In the genomic region with DNA sequence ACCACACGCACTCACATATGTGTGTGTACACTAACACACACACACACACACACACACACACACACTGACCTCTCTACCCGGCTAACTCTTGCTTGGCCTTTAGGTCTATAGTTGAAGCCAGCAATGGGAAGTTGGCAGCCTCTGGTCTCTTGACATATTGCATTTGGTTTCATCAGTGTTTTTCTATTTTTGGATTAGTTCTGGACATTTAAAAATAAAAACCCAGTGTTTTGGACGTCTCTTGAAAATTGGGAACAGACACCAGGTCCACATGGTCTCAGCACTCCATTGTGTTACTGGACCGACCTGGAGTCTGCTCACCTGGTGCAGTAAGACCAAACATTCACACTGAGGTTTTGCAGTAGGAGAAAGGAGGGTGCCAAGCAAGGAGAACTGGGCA, we compare ENCODE assay signal across 1 cellular context.
TF ChIP-seq lines count a peak whose summit lies in the region.

No MANE protein-coding gene starts in this region.

TF ChIP-seq in K562, 482 proteins besides CTCF, POLR2A, EP300 and RAD21:
- 0 out of 2 replicates have a peak, but pooled peaks have one; percentile 39 for TF ChIP-seq ZNF644 (tag; IDR thresholded peaks at IDR 0.05; ENCODE audit: low read depth)
- TF ChIP-seq, protein P1, sequence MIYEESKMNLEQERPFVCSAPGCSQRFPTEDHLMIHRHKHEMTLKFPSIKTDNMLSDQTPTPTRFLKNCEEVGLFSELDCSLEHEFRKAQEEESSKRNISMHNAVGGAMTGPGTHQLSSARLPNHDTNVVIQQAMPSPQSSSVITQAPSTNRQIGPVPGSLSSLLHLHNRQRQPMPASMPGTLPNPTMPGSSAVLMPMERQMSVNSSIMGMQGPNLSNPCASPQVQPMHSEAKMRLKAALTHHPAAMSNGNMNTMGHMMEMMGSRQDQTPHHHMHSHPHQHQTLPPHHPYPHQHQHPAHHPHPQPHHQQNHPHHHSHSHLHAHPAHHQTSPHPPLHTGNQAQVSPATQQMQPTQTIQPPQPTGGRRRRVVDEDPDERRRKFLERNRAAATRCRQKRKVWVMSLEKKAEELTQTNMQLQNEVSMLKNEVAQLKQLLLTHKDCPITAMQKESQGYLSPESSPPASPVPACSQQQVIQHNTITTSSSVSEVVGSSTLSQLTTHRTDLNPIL (CRISPR knock-in tag; IDR thresholded peaks at IDR 0.05), result no peak
- TF ChIP-seq EP400 (IDR thresholded peaks at IDR 0.05), result no peak
- no peak for TF ChIP-seq NUFIP1 (IDR thresholded peaks at IDR 0.05; ENCODE audit: partially characterized antibody)
- TF ChIP-seq ZNF589 (CRISPR knock-in tag; IDR thresholded peaks at IDR 0.05; ENCODE audit: low read depth), result peak; percentile 82
- TF ChIP-seq BMI1 (IDR thresholded peaks at IDR 0.05; ENCODE audit: low read length), result no peak
- 0 out of 2 replicates have a peak, but pooled peaks have one; percentile 13 for TF ChIP-seq ZNF830 (CRISPR knock-in tag; IDR thresholded peaks at IDR 0.05)
- no peak for TF ChIP-seq ZNF436 (CRISPR knock-in tag; IDR thresholded peaks at IDR 0.05)
- TF ChIP-seq CEBPB (tag; IDR thresholded peaks at IDR 0.05), result no peak
- TF ChIP-seq, protein P2, sequence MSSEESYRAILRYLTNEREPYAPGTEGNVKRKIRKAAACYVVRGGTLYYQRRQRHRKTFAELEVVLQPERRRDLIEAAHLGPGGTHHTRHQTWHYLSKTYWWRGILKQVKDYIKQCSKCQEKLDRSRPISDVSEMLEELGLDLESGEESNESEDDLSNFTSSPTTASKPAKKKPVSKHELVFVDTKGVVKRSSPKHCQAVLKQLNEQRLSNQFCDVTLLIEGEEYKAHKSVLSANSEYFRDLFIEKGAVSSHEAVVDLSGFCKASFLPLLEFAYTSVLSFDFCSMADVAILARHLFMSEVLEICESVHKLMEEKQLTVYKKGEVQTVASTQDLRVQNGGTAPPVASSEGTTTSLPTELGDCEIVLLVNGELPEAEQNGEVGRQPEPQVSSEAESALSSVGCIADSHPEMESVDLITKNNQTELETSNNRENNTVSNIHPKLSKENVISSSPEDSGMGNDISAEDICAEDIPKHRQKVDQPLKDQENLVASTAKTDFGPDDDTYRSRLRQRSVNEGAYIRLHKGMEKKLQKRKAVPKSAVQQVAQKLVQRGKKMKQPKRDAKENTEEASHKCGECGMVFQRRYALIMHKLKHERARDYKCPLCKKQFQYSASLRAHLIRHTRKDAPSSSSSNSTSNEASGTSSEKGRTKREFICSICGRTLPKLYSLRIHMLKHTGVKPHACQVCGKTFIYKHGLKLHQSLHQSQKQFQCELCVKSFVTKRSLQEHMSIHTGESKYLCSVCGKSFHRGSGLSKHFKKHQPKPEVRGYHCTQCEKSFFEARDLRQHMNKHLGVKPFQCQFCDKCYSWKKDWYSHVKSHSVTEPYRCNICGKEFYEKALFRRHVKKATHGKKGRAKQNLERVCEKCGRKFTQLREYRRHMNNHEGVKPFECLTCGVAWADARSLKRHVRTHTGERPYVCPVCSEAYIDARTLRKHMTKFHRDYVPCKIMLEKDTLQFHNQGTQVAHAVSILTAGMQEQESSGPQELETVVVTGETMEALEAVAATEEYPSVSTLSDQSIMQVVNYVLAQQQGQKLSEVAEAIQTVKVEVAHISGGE (CRISPR knock-in tag; IDR thresholded peaks at IDR 0.05), result no peak
- TF ChIP-seq ZNF584 (CRISPR knock-in tag; IDR thresholded peaks at IDR 0.05; ENCODE audit: low read depth), result 0 out of 2 replicates have a peak, but pooled peaks have one; percentile 62
- TF ChIP-seq CEBPG (CRISPR knock-in tag; IDR thresholded peaks at IDR 0.05), result no peak
- TF ChIP-seq CEBPG (tag; conservative IDR thresholded peaks at IDR 0.05 in 1 of 2, IDR thresholded peaks at IDR 0.05 in 1 of 2), result peak; percentile 24 to 78; a peak in 3 of 4 replicates
- TF ChIP-seq ARHGAP35 (IDR thresholded peaks at IDR 0.05; ENCODE audit: partially characterized antibody), result no peak
- TF ChIP-seq, protein P3, sequence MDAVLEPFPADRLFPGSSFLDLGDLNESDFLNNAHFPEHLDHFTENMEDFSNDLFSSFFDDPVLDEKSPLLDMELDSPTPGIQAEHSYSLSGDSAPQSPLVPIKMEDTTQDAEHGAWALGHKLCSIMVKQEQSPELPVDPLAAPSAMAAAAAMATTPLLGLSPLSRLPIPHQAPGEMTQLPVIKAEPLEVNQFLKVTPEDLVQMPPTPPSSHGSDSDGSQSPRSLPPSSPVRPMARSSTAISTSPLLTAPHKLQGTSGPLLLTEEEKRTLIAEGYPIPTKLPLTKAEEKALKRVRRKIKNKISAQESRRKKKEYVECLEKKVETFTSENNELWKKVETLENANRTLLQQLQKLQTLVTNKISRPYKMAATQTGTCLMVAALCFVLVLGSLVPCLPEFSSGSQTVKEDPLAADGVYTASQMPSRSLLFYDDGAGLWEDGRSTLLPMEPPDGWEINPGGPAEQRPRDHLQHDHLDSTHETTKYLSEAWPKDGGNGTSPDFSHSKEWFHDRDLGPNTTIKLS (IDR thresholded peaks at IDR 0.05; ENCODE audit: borderline replicate concordance, low read depth), result no peak
- TF ChIP-seq ESRRB (CRISPR knock-in tag; IDR thresholded peaks at IDR 0.05; ENCODE audit: borderline replicate concordance), result no peak
- peak; percentile 71 for TF ChIP-seq MEF2D (tag; conservative IDR thresholded peaks at IDR 0.05; ENCODE audit: low read depth)
